In genomic region chr11:111105566-111105965, GRCh38 we compare ENCODE assay signal across 17 cellular contexts.
"Had no signal": no experiment of that assay in that cellular context is flagged by ENCODE, and none has a peak within 500 bp of the region (broad histone marks: within the 10 kb centered on the region; RNA-seq: fewer than 3 reads in every experiment).

No MANE protein-coding gene starts in this region.

- H3K4me3 Mint-ChIP-seq: naive thymus-derived CD4-positive, alpha-beta T cell; stimulated activated effector memory CD8-positive, alpha-beta T cell treated with anti-CD3 and anti-CD28 coated beads, Interleukin-12 subunit alpha, Interleukin-12 subunit beta, amount 100 ng/mL, for 72 hours; T-helper 2 cell treated with Interferon-gamma antibody and Interleukin-4, amounts not matched to agents 5 μg/mL and 100 μg/mL, for 36 hours had no signal

- H3K27me3 ChIP-seq: esophagus muscularis mucosa, ovary, tibial nerve, vagina had no signal

- H3K4me1 ChIP-seq: esophagus muscularis mucosa, left ventricle myocardium inferior, tibial nerve, vagina had no signal

- H3K36me3 Mint-ChIP-seq: naive thymus-derived CD4-positive, alpha-beta T cell; stimulated activated effector memory CD8-positive, alpha-beta T cell treated with anti-CD3 and anti-CD28 coated beads, Interleukin-12 subunit alpha, Interleukin-12 subunit beta, amount 100 ng/mL, for 72 hours had no signal

- ATAC-seq: activated CD4-positive, CD25-positive, alpha-beta regulatory T cell treated with anti-CD3 and anti-CD28 coated beads, Interleukin-2, amount 50 U/mL, for 24 hours; mucosa of descending colon; naive thymus-derived CD4-positive, alpha-beta T cell; sciatic nerve; stimulated activated effector memory CD8-positive, alpha-beta T cell treated with anti-CD3 and anti-CD28 coated beads, Interleukin-12 subunit alpha, Interleukin-12 subunit beta, amount 100 ng/mL, for 72 hours had no signal

- H3K4me1 Mint-ChIP-seq: naive thymus-derived CD4-positive, alpha-beta T cell; stimulated activated effector memory CD8-positive, alpha-beta T cell treated with anti-CD3 and anti-CD28 coated beads, Interleukin-12 subunit alpha, Interleukin-12 subunit beta, amount 100 ng/mL, for 72 hours had no signal

- H3K27ac Mint-ChIP-seq: naive thymus-derived CD4-positive, alpha-beta T cell; stimulated activated effector memory CD8-positive, alpha-beta T cell treated with anti-CD3 and anti-CD28 coated beads, Interleukin-12 subunit alpha, Interleukin-12 subunit beta, amount 100 ng/mL, for 72 hours; T-helper 2 cell treated with Interferon-gamma antibody and Interleukin-4, amounts not matched to agents 5 μg/mL and 100 μg/mL, for 36 hours had no signal

- H3K36me3 ChIP-seq: esophagus muscularis mucosa, left ventricle myocardium inferior, ovary, tibial nerve, vagina had no signal

- H3K9me3 ChIP-seq: esophagus muscularis mucosa, left ventricle myocardium inferior, mucosa of descending colon, ovary, tibial nerve, vagina had no signal

- H3K9me3 Mint-ChIP-seq: naive thymus-derived CD4-positive, alpha-beta T cell; stimulated activated effector memory CD8-positive, alpha-beta T cell treated with anti-CD3 and anti-CD28 coated beads, Interleukin-12 subunit alpha, Interleukin-12 subunit beta, amount 100 ng/mL, for 72 hours; T-helper 2 cell treated with Interferon-gamma antibody and Interleukin-4, amounts not matched to agents 5 μg/mL and 100 μg/mL, for 36 hours had no signal

- DNase-seq: activated CD4-positive, alpha-beta T cell treated with anti-CD3 and anti-CD28 coated beads, Interleukin-2, amount 50 U/mL, for 4 hours; activated naive CD4-positive, alpha-beta T cell treated with Interleukin-2 at 50 U/mL for 16 hours; activated T-cell treated with anti-CD3 and anti-CD28 coated beads for 4 hours; kidney; left ventricle myocardium inferior; mucosa of descending colon; naive thymus-derived CD4-positive, alpha-beta T cell; ovary; stimulated activated CD4-positive, alpha-beta T cell treated with anti-CD3 and anti-CD28 coated beads, Interleukin-1b, Interleukin-23, amount 100 ng/mL, for 48 hours had no signal

- H3K4me3 ChIP-seq: coronary artery, esophagus muscularis mucosa, left ventricle myocardium inferior, mucosa of descending colon, ovary, tibial nerve, vagina had no signal

- H3K27ac ChIP-seq: coronary artery, esophagus muscularis mucosa, left ventricle myocardium inferior, ovary, tibial nerve, vagina had no signal
